Comparison of ENCODE assay signal across 8 cellular contexts in genomic region chr20:382291-383115, GRCh38. TPM values are rescaled to one million over a fixed set of nuclear protein-coding genes. Genes with fewer than 3 reads are reported as not detected.
A peak's percentile ranks its signal among the peaks of the same experiment; 100 is the strongest.
DNase-seq lines count a peak whose midpoint lies in the region; ATAC-seq and TF ChIP-seq lines count a peak whose summit lies in the region.

No MANE protein-coding gene starts in this region.

- H3K9ac ChIP-seq in SK-N-SH (no peak overlapping the region), skeletal muscle tissue (ENCODE audit: low read depth in 1 of 3, low read length in 3 of 3) (peak overlapping the region in 1 of 3 donors; percentile 45)

- 86% methylated on average over 8 of the region's 8 CpGs for WGBS in SK-N-SH (ENCODE audit: low lambda C conversion rate)

- H3K4me2 ChIP-seq in SK-N-SH, result peak overlapping the region; percentile 84

- H3K4me1 ChIP-seq in SK-N-SH (ENCODE audit: control insufficient read depth in 1 of 2, insufficient read depth in 2 of 2, low read depth in 1 of 2, low read length in 1 of 2) (peaks cover 0 to 7% of the 10 kb centered on the region in 2 experiments; a peak in 1 of 4 replicates), skeletal muscle tissue (ENCODE audit: control insufficient read depth in 3 of 3, insufficient read depth in 3 of 3, low read length in 3 of 3) (peaks cover 2 to 6% (median 3%) of the 10 kb centered on the region in 3 donors)

- CTCF ChIA-PET in SK-N-SH (lab: Yijun Ruan, JAX), result interaction anchor here (0.8 to 3.1 kb wide), 4 partner anchors 25 to 357 kb away, joined by 3 to 12 read pairs (median 4); no protein-coding TSS in a partner anchor

- POLR2A ChIA-PET in SK-N-SH (lab: Yijun Ruan, JAX), result interaction anchor here (1.1 to 2.5 kb wide), 3 partner anchors 10 to 49 kb away, joined by 3 to 10 read pairs (median 6); no protein-coding TSS in a partner anchor

- no peak for TF ChIP-seq RAD21 in SK-N-SH (IDR thresholded peaks at IDR 0.05; ENCODE audit: low read length)

- peaks cover 22% of the 10 kb centered on the region for H3K36me3 Mint-ChIP-seq in activated CD4-positive, alpha-beta T cell treated with anti-CD3 and anti-CD28 coated beads, Interleukin-2, amount 10 ng/mL, durations not matched to agents 24 days and 14 days (ENCODE audit: low read depth)

- DNase-seq in activated CD4-positive, alpha-beta T cell treated with anti-CD3 and anti-CD28 coated beads, Interleukin-2, amount 10 ng/mL, durations not matched to agents 24 days and 14 days, result no peak
- no peak for DNase-seq in activated CD4-positive, alpha-beta T cell treated with anti-CD3 and anti-CD28 coated beads for 1 hour
- no peak for DNase-seq in SK-N-SH
- DNase-seq in fibroblast of pulmonary artery (ENCODE audit: low read depth), result no peak
- no peak for DNase-seq in Kasumi-1 (lab: John Stamatoyannopoulos, UW)

- H3K79me2 ChIP-seq in SK-N-SH (ENCODE audit: insufficient read depth), result peaks cover 21% of the 10 kb centered on the region

- H3K27me3 ChIP-seq in SK-N-SH (ENCODE audit: insufficient read depth) (no peaks in the 10 kb centered on the region), skeletal muscle tissue (ENCODE audit: control insufficient read depth in 3 of 3, insufficient read depth in 3 of 3, low read length in 3 of 3) (peaks cover 3 to 19% (median 16%) of the 10 kb centered on the region in 3 donors)

- no peaks in the 10 kb centered on the region for H3K27me3 Mint-ChIP-seq in activated CD4-positive, alpha-beta T cell treated with anti-CD3 and anti-CD28 coated beads, Interleukin-2, amount 10 ng/mL, durations not matched to agents 24 days and 14 days

- no peak overlapping the region for H2AFZ ChIP-seq in SK-N-SH (ENCODE audit: low read depth)

- peaks cover 23% of the 10 kb centered on the region for H4K20me1 ChIP-seq in SK-N-SH (ENCODE audit: insufficient read depth)

- H3K27ac ChIP-seq in SK-N-SH (ENCODE audit: low read depth in 2 of 2, low read length in 1 of 2) (peak overlapping the region in 1 of 2 experiments; percentile 22; a peak in 2 of 4 replicates), skeletal muscle tissue (ENCODE audit: low read depth, low read length) (no peak overlapping the region)

- intact Hi-C loops in activated CD4-positive, alpha-beta T cell treated with anti-CD3 and anti-CD28 coated beads, Interleukin-2, amount 10 ng/mL, durations not matched to agents 24 days and 14 days (cut with micrococcal nuclease), result loop anchor here (2.0 kb wide), 2 partner anchors 26 to 50 kb away; partner anchors contain the start of gene RBCK1

- H3K4me1 Mint-ChIP-seq in activated CD4-positive, alpha-beta T cell treated with anti-CD3 and anti-CD28 coated beads, Interleukin-2, amount 10 ng/mL, durations not matched to agents 24 days and 14 days, result peaks cover 30% of the 10 kb centered on the region

- H3K9me3 ChIP-seq in SK-N-SH (no peaks in the 10 kb centered on the region), skeletal muscle tissue (ENCODE audit: control insufficient read depth in 3 of 3, low read length in 3 of 3) (no peaks in the 10 kb centered on the region)

- peak overlapping the region; percentile 85 for H3K27ac Mint-ChIP-seq in activated CD4-positive, alpha-beta T cell treated with anti-CD3 and anti-CD28 coated beads, Interleukin-2, amount 10 ng/mL, durations not matched to agents 24 days and 14 days

- H3F3A ChIP-seq in SK-N-SH (replicated peaks; ENCODE audit: insufficient read depth), result no peaks in the 10 kb centered on the region

- TF ChIP-seq EP300 in SK-N-SH (IDR thresholded peaks at IDR 0.05; ENCODE audit: borderline replicate concordance in 1 of 2, low read depth in 1 of 2, low read length in 1 of 2), result no peak

- TF ChIP-seq CTCF in SK-N-SH (IDR thresholded peaks at IDR 0.05), result no peak
- no peak for TF ChIP-seq CTCF in fibroblast of pulmonary artery (IDR thresholded peaks at IDR 0.05; ENCODE audit: low read length, missing control alignments)

- peak overlapping the region; percentile 73 to 79; a peak in 3 of 4 replicates for H3K4me3 ChIP-seq in SK-N-SH (ENCODE audit: low read depth in 2 of 2, low read length in 1 of 2)
- H3K4me3 ChIP-seq in fibroblast of pulmonary artery (replicated peaks; ENCODE audit: low read depth, low read length), result peak overlapping the region; percentile 67
- H3K4me3 ChIP-seq in skeletal muscle tissue (ENCODE audit: low read length in 3 of 3), result peak overlapping the region in 2 of 3 donors; percentile 20 to 37

- H3K9me3 Mint-ChIP-seq in activated CD4-positive, alpha-beta T cell treated with anti-CD3 and anti-CD28 coated beads, Interleukin-2, amount 10 ng/mL, durations not matched to agents 24 days and 14 days, result no peaks in the 10 kb centered on the region

- H3K36me3 ChIP-seq in SK-N-SH (replicated peaks in 1 of 2; ENCODE audit: control insufficient read depth in 1 of 2, insufficient read depth in 2 of 2, low read length in 1 of 2) (peaks cover 2 to 6% of the 10 kb centered on the region in 2 experiments), skeletal muscle tissue (ENCODE audit: control insufficient read depth in 3 of 3, insufficient read depth in 3 of 3, low read length in 3 of 3) (no peaks in the 10 kb centered on the region)

- no peak for ATAC-seq in HG03097 (IDR thresholded peaks at IDR 0.05; ENCODE audit: low FRiP score, unreplicated experiment)
- no peak for ATAC-seq in HG02588 (IDR thresholded peaks at IDR 0.05; ENCODE audit: unreplicated experiment)

- H3K4me3 Mint-ChIP-seq in activated CD4-positive, alpha-beta T cell treated with anti-CD3 and anti-CD28 coated beads, Interleukin-2, amount 10 ng/mL, durations not matched to agents 24 days and 14 days, result peak overlapping the region; percentile 85

- H3K9me2 ChIP-seq in SK-N-SH, result no peaks in the 10 kb centered on the region

TF ChIP-seq in SK-N-SH, 30 proteins besides CTCF, POLR2A, EP300 and RAD21:
- TF ChIP-seq ZBTB33 (IDR thresholded peaks at IDR 0.05; ENCODE audit: borderline replicate concordance, low read depth), result no peak
- TF ChIP-seq CHD2 (IDR thresholded peaks at IDR 0.05; ENCODE audit: low read length, partially characterized antibody), result peak; percentile 4
- no peak for TF ChIP-seq SMC3 (IDR thresholded peaks at IDR 0.05; ENCODE audit: low read depth, low read length)
- no peak for TF ChIP-seq NFIC (IDR thresholded peaks at IDR 0.05; ENCODE audit: borderline replicate concordance)
- no peak for TF ChIP-seq MAX (IDR thresholded peaks at IDR 0.05; ENCODE audit: low read depth)
- no peak for TF ChIP-seq GABPA (IDR thresholded peaks at IDR 0.05; ENCODE audit: low read depth)
- TF ChIP-seq POLR2AphosphoS5 (IDR thresholded peaks at IDR 0.05; ENCODE audit: low read depth, low read length), result no peak
- TF ChIP-seq USF1 (IDR thresholded peaks at IDR 0.05; ENCODE audit: borderline replicate concordance, low read depth), result no peak

RNA-seq across cellular contexts. Expression of gene TRIB3, which starts 1.9 kb away (rescaled TPM):
- 39.3 and 41.1 TPM in 2 replicates for total RNA-seq in activated CD4-positive, alpha-beta T cell treated with anti-CD3 and anti-CD28 coated beads, Interleukin-2, amount 10 ng/mL, durations not matched to agents 24 days and 14 days
- polyA plus RNA-seq in SK-N-SH (2012; rRNA removed), result 13.2 and 16.6 TPM in 2 replicates
- 7.2 and 12.0 TPM in 2 replicates for polyA plus RNA-seq in SK-N-SH (2012; cell fraction: cytosol; rRNA removed)
- 14.4 and 14.8 TPM in 2 replicates for polyA plus RNA-seq in SK-N-SH (2012; cell fraction: nucleus; rRNA removed)
- total RNA-seq in skeletal muscle tissue, result 7.3 TPM

RNA-seq across cellular contexts. Expression of gene RBCK1, which starts 25.6 kb away (rescaled TPM):
- total RNA-seq in activated CD4-positive, alpha-beta T cell treated with anti-CD3 and anti-CD28 coated beads, Interleukin-2, amount 10 ng/mL, durations not matched to agents 24 days and 14 days, result 128 and 135 TPM in 2 replicates
- polyA plus RNA-seq in SK-N-SH (2012; rRNA removed), result 94.3 and 105 TPM in 2 replicates
- polyA plus RNA-seq in SK-N-SH (2012; cell fraction: cytosol; rRNA removed), result 55.2 and 70.2 TPM in 2 replicates
- polyA plus RNA-seq in SK-N-SH (2012; cell fraction: nucleus; rRNA removed), result 264 and 271 TPM in 2 replicates
- 29.2 TPM for total RNA-seq in skeletal muscle tissue

RNA-seq across cellular contexts. Expression of gene NRSN2, which starts 35.6 kb away (rescaled TPM):
- 5.1 and 7.0 TPM in 2 replicates for total RNA-seq in activated CD4-positive, alpha-beta T cell treated with anti-CD3 and anti-CD28 coated beads, Interleukin-2, amount 10 ng/mL, durations not matched to agents 24 days and 14 days
- 88.6 and 146 TPM in 2 replicates for polyA plus RNA-seq in SK-N-SH (2012; rRNA removed)
- polyA plus RNA-seq in SK-N-SH (2012; cell fraction: cytosol; rRNA removed), result 54.7 and 100 TPM in 2 replicates
- 63.6 and 88.9 TPM in 2 replicates for polyA plus RNA-seq in SK-N-SH (2012; cell fraction: nucleus; rRNA removed)
- total RNA-seq in skeletal muscle tissue, result 14.6 TPM

RNA-seq across cellular contexts. Expression of gene SOX12, which starts 57.2 kb away (rescaled TPM):
- total RNA-seq in activated CD4-positive, alpha-beta T cell treated with anti-CD3 and anti-CD28 coated beads, Interleukin-2, amount 10 ng/mL, durations not matched to agents 24 days and 14 days, result 11.0 and 11.2 TPM in 2 replicates
- polyA plus RNA-seq in SK-N-SH (2012; rRNA removed), result 7.0 and 11.3 TPM in 2 replicates
- 7.9 and 10.8 TPM in 2 replicates for polyA plus RNA-seq in SK-N-SH (2012; cell fraction: cytosol; rRNA removed)
- 44.6 and 55.2 TPM in 2 replicates for polyA plus RNA-seq in SK-N-SH (2012; cell fraction: nucleus; rRNA removed)
- 3.7 TPM for total RNA-seq in skeletal muscle tissue
